In genomic region chr11:75313457-75314272, GRCh38 we compare ENCODE assay signal across 9 cellular contexts. TPM values are rescaled to one million over a fixed set of nuclear protein-coding genes. Genes with fewer than 3 reads are reported as not detected.
DNase-seq lines count a peak whose midpoint lies in the region; ATAC-seq and TF ChIP-seq lines count a peak whose summit lies in the region.
"Had no signal": no experiment of that assay in that cellular context is flagged by ENCODE, and none has a peak within 500 bp of the region (broad histone marks: within the 10 kb centered on the region; RNA-seq: fewer than 3 reads in every experiment).

No MANE protein-coding gene starts in this region.

- H3K27ac ChIP-seq in brain microvascular endothelial cell (peak overlapping the region; percentile 79), layer of hippocampus (ENCODE audit: low read depth, low read length) (peak overlapping the region; percentile 77)
- H3K27ac ChIP-seq in CD8-positive, alpha-beta T cell (ENCODE audit: low read depth, low read length): no peak overlapping the region

- peaks cover 25% of the 10 kb centered on the region for H3K36me3 Mint-ChIP-seq in CD8-positive, alpha-beta T cell

- no peaks in the 10 kb centered on the region for H3K9me3 ChIP-seq in CD8-positive, alpha-beta T cell (ENCODE audit: low read length)

- no peaks in the 10 kb centered on the region for H3K36me3 ChIP-seq in brain microvascular endothelial cell (replicated peaks)
- H3K36me3 ChIP-seq in CD8-positive, alpha-beta T cell (ENCODE audit: insufficient read depth, low read length): no peaks in the 10 kb centered on the region

- H3K27me3 ChIP-seq in brain microvascular endothelial cell (replicated peaks) (no peaks in the 10 kb centered on the region), layer of hippocampus (ENCODE audit: control insufficient read depth, insufficient read depth, low read length) (no peaks in the 10 kb centered on the region)
- H3K27me3 ChIP-seq in CD8-positive, alpha-beta T cell (ENCODE audit: insufficient read depth, low read length): no peaks in the 10 kb centered on the region

- CTCF ChIA-PET in CD8-positive, alpha-beta T cell (lab: Charles Lee): interaction anchor here (1.2 to 1.3 kb wide), 2 partner anchors 11 to 38 kb away, joined by 3 to 5 read pairs; no protein-coding TSS in a partner anchor

- no peak overlapping the region for H3K27ac Mint-ChIP-seq in CD8-positive, alpha-beta T cell
- H3K27ac Mint-ChIP-seq: T-helper 1 cell treated with Interleukin-12 subunit alpha and Interleukin-12 subunit beta and Interleukin-4 antibody, amounts not matched to agents 30 μg/mL and 1 μg/mL, for 36 hours had no signal

- POLR2A ChIA-PET in CD8-positive, alpha-beta T cell (lab: Charles Lee): no interaction called here

- peaks cover 25% of the 10 kb centered on the region for H3K4me1 Mint-ChIP-seq in CD8-positive, alpha-beta T cell (ENCODE audit: low read depth)

- DNase-seq in M059J (ENCODE audit: low read depth) (peak; percentile 59), brain microvascular endothelial cell (peak; percentile 76), superior temporal gyrus (ENCODE audit: extremely low spot score) (peak; percentile 55), retina (no peak), NCI-H2081 treated with DMSO at 0.1 percent for 48 hours (lab: John Stamatoyannopoulos, UW) (no peak)
- no peak for DNase-seq in CD8-positive, alpha-beta T cell

- TF ChIP-seq CTCF in brain microvascular endothelial cell (IDR thresholded peaks at IDR 0.05; ENCODE audit: low read depth, low read length, missing control alignments): no peak
- TF ChIP-seq CTCF in CD8-positive, alpha-beta T cell (IDR thresholded peaks at IDR 0.05): no peak

- no peaks in the 10 kb centered on the region for H3K27me3 Mint-ChIP-seq in CD8-positive, alpha-beta T cell (ENCODE audit: low read depth)

- intact Hi-C loops in CD8-positive, alpha-beta T cell (cut with DNase I, micrococcal nuclease): no loop called here

- H3K4me3 ChIP-seq in brain microvascular endothelial cell (ENCODE audit: low read depth, low read length): no peak overlapping the region
- no peak overlapping the region for H3K4me3 ChIP-seq in CD8-positive, alpha-beta T cell (ENCODE audit: low read depth, low read length)

- no peaks in the 10 kb centered on the region for H3K9me3 Mint-ChIP-seq in CD8-positive, alpha-beta T cell
- H3K9me3 Mint-ChIP-seq: T-helper 1 cell treated with Interleukin-12 subunit alpha and Interleukin-12 subunit beta and Interleukin-4 antibody, amounts not matched to agents 30 μg/mL and 1 μg/mL, for 36 hours had no signal

- in situ Hi-C loops in brain microvascular endothelial cell (cut with HindIII; ENCODE audit: low pct_ligation_motif_present, low sequenced_read_pairs): no loop called here

- peaks cover 7% of the 10 kb centered on the region for H3K4me1 ChIP-seq in CD8-positive, alpha-beta T cell (ENCODE audit: insufficient read depth, low read length)

- no peak for ATAC-seq in HG02571 (IDR thresholded peaks at IDR 0.05; ENCODE audit: unreplicated experiment)
- ATAC-seq in CD8-positive, alpha-beta T cell: no peak

- H3K4me3 Mint-ChIP-seq in CD8-positive, alpha-beta T cell: no peak overlapping the region
- H3K4me3 Mint-ChIP-seq: T-helper 1 cell treated with Interleukin-12 subunit alpha and Interleukin-12 subunit beta and Interleukin-4 antibody, amounts not matched to agents 30 μg/mL and 1 μg/mL, for 36 hours had no signal

RNA-seq across cellular contexts. Expression of gene ARRB1, which starts 37.8 kb away (rescaled TPM):
- 5.8 and 9.1 TPM in 2 replicates for total RNA-seq in M059J (2014; rRNA removed; shearing (Covaris generic))
- 10 to 100 TPM; 25.1 to 26.5 TPM for total RNA-seq in CD8-positive, alpha-beta T cell

Comparison
In these comparisons a context has a peak if more than half of its experiments do, and no peak if none do; other contexts are left out.
1. DNase-seq: peak in M059J (single experiment), brain microvascular endothelial cell (single experiment) and superior temporal gyrus (single experiment); none in retina (single experiment), CD8-positive, alpha-beta T cell (0 of 7) and NCI-H2081 treated with DMSO at 0.1 percent for 48 hours (single experiment).